ENCODE assay signal across 7 cellular contexts in genomic region chr15:81023483-81024264, GRCh38. TPM values are rescaled to one million over a fixed set of nuclear protein-coding genes. Genes with fewer than 3 reads are reported as not detected.
DNase-seq lines count a peak whose midpoint lies in the region; ATAC-seq and TF ChIP-seq lines count a peak whose summit lies in the region.

No MANE protein-coding gene starts in this region.

- no peak overlapping the region for H3K27ac ChIP-seq in OCI-LY1 (ENCODE audit: low read depth, low read length, poor library complexity, severe bottlenecking)
- H3K27ac ChIP-seq in testis, result peak overlapping the region in 1 of 2 donors; percentile 11

- H3K4me3 ChIP-seq in OCI-LY1 (ENCODE audit: low read depth, low read length, poor library complexity, severe bottlenecking) (no peak overlapping the region), lower leg skin (ENCODE audit: low read depth, poor library complexity, severe bottlenecking) (no peak overlapping the region), testis (no peak overlapping the region)

- peaks cover 13% of the 10 kb centered on the region for H3K4me1 Mint-ChIP-seq in central memory CD8-positive, alpha-beta T cell

- WGBS in lower leg skin, 2 donors, result 46 to 53% methylated on average over 13 of the region's 13 CpGs
- WGBS in testis, 2 donors, result 60 to 63% methylated on average over 13 of the region's 13 CpGs

- H3K79me2 ChIP-seq in OCI-LY1 (ENCODE audit: insufficient read depth, low read length), result no peaks in the 10 kb centered on the region

- peak overlapping the region; percentile 62 for H3K27ac Mint-ChIP-seq in central memory CD8-positive, alpha-beta T cell (ENCODE audit: low read depth)

- H3K36me3 ChIP-seq in OCI-LY1 (ENCODE audit: insufficient read depth, low read length) (no peaks in the 10 kb centered on the region), testis (ENCODE audit: low read depth, missing control alignments) (no peaks in the 10 kb centered on the region)

- no peaks in the 10 kb centered on the region for H3K36me3 Mint-ChIP-seq in central memory CD8-positive, alpha-beta T cell (ENCODE audit: insufficient read depth)

- no peak overlapping the region for H3K4me3 Mint-ChIP-seq in central memory CD8-positive, alpha-beta T cell

- no peak overlapping the region for H3K9ac ChIP-seq in OCI-LY1 (ENCODE audit: low read length)

- no peak overlapping the region for H2AFZ ChIP-seq in OCI-LY1 (ENCODE audit: low read length)

- no peaks in the 10 kb centered on the region for H3K9me3 Mint-ChIP-seq in central memory CD8-positive, alpha-beta T cell

- ATAC-seq in GM18519 (IDR thresholded peaks at IDR 0.05; ENCODE audit: low FRiP score, unreplicated experiment) (peak; percentile 94), HG02678 (IDR thresholded peaks at IDR 0.05; ENCODE audit: unreplicated experiment) (peak; percentile 83)
- ATAC-seq in central memory CD8-positive, alpha-beta T cell (replicated peaks; ENCODE audit: extremely low read depth, poor library complexity, severe bottlenecking), result peak; percentile 28

- H3K9me2 ChIP-seq in OCI-LY1 (ENCODE audit: low read depth, low read length), result no peaks in the 10 kb centered on the region

- H3K4me1 ChIP-seq in OCI-LY1 (ENCODE audit: insufficient read depth, low read length, severe bottlenecking) (no peaks in the 10 kb centered on the region), testis (no peaks in the 10 kb centered on the region)

- H3K27me3 ChIP-seq in OCI-LY1 (ENCODE audit: insufficient read depth, low read length) (0 out of 2 replicates have a peak, but pooled peaks cover 7% of the 10 kb centered on the region), testis (no peaks in the 10 kb centered on the region)

- DNase-seq in central memory CD8-positive, alpha-beta T cell (ENCODE audit: low spot score in 2 of 2), result no peak
- DNase-seq in lower leg skin (ENCODE audit: low spot score in 2 of 2) (peak; percentile 81 to 94), testis (peak; percentile 44), NCI-H1930 (lab: John Stamatoyannopoulos, UW) (no peak)

- H3K27me3 Mint-ChIP-seq in central memory CD8-positive, alpha-beta T cell, result no peaks in the 10 kb centered on the region

- intact Hi-C loops in lower leg skin (cut with DNase I; ENCODE audit: low total_unique reads) (no loop called here), testis (cut with DNase I; ENCODE audit: low total_unique reads) (no loop called here)

- no peaks in the 10 kb centered on the region for H3F3A ChIP-seq in OCI-LY1 (ENCODE audit: insufficient read depth, low read length)

- H4K20me1 ChIP-seq in OCI-LY1 (ENCODE audit: insufficient read depth, low read length), result no peaks in the 10 kb centered on the region

- TF ChIP-seq POLR2A in lower leg skin (IDR thresholded peaks at IDR 0.05) (no peak), testis (IDR thresholded peaks at IDR 0.05) (no peak)

- TF ChIP-seq CTCF in OCI-LY1 (IDR thresholded peaks at IDR 0.05; ENCODE audit: low read length) (no peak), lower leg skin (IDR thresholded peaks at IDR 0.05) (no peak), testis (IDR thresholded peaks at IDR 0.05) (no peak)

- peak overlapping the region; percentile 38; the same call in 1 of the 2 replicates for H3K4me2 ChIP-seq in OCI-LY1 (ENCODE audit: low read length)

- no peaks in the 10 kb centered on the region for H3K9me3 ChIP-seq in OCI-LY1 (ENCODE audit: low read length)
- H3K9me3 ChIP-seq in testis, result no peaks in the 10 kb centered on the region

RNA-seq across cellular contexts. Expression of gene TLNRD1, which starts 23.0 kb away (rescaled TPM):
- total RNA-seq in lower leg skin (10 to 100 TPM in 3 of 4 donors, 1 to 10 TPM in 1; 7.3 to 15.0 (median 12.1) TPM), testis (10 to 100 TPM; 11.5 to 14.9 TPM)
- polyA plus RNA-seq in testis (ENCODE audit: insufficient read depth, low read depth, low replicate concordance), result 2.6 TPM

RNA-seq across cellular contexts. Expression of gene MESD, which starts 34.1 kb away (rescaled TPM):
- total RNA-seq in lower leg skin, result 10 to 100 TPM; 17.1 to 18.3 (median 17.7) TPM
- total RNA-seq in testis, result 10 to 100 TPM; 38.5 to 39.8 TPM
- polyA plus RNA-seq in testis (ENCODE audit: insufficient read depth, low read depth, low replicate concordance), result 26.0 TPM

Comparison
In these comparisons a context has a peak if more than half of its experiments do, and no peak if none do; other contexts are left out.
1. ATAC-seq: peak in every context shown above with its lines; median percentile 94 in GM18519; 83 in HG02678; 28 in central memory CD8-positive, alpha-beta T cell.
2. DNase-seq: peak in lower leg skin (2 of 2) and testis (single experiment); none in central memory CD8-positive, alpha-beta T cell (0 of 2) and NCI-H1930 (0 of 2).